In the genomic region with DNA sequence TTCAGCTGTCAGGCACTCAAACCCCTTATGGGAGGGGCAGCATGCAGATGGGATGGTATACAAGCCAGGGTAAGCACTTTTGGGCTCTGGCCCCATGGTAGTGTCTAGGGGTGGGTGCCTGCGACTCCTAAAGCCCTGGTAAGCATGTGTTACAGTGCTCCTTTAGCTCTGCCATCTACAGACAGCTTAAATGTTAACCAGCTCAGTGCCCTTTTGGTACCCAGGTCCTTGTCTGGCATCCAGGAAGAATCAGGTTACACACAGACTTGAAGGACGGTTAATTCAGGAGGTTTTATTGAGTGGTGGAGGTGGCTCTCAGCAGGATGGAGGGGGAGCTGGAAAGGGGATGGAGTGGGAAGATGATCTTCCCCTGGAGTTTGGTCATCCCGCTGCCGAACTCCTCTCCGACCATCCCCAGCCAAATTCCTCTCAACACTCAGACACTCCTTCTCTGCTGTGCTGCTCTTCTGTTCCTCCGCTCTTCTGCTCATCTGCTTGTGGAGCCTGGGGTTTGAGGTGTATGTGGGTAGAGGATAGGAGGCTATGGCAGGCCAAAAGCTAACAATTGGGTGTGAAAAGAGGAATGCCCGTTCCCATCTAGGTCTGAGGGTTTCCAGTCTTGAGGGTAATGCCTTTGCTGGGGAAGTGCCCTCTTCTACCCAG, we compare ENCODE assay signal across 22 cellular contexts.
"Had no signal": no experiment of that assay in that cellular context is flagged by ENCODE, and none has a peak within 500 bp of the region (broad histone marks: within the 10 kb centered on the region; RNA-seq: fewer than 3 reads in every experiment).

No MANE protein-coding gene starts in this region.

- H3K36me3 Mint-ChIP-seq: stimulated activated effector memory CD8-positive, alpha-beta T cell treated with anti-CD3 and anti-CD28 coated beads, Interleukin-12 subunit alpha, Interleukin-12 subunit beta, amount 100 ng/mL, for 72 hours; type B pancreatic cell had no signal

- DNase-seq: islet precursor cell; left ventricle myocardium superior; lower lobe of right lung; mammary epithelial cell; mesenchymal stem cell; naive thymus-derived CD8-positive, alpha-beta T cell; nucleus accumbens; pancreas; posterior cingulate gyrus; retina; right cardiac atrium; sigmoid colon; small intestine; spleen; stimulated activated CD4-positive, alpha-beta T cell treated with anti-CD3 and anti-CD28 coated beads, Interleukin-4, amount 100 ng/mL, for 24 hours; stimulated activated naive CD4-positive, alpha-beta T cell; uterus had no signal

- ATAC-seq: left ventricle myocardium superior; lower lobe of right lung; naive thymus-derived CD8-positive, alpha-beta T cell; pancreas; right cardiac atrium; stimulated activated effector memory CD8-positive, alpha-beta T cell treated with anti-CD3 and anti-CD28 coated beads, Interleukin-12 subunit alpha, Interleukin-12 subunit beta, amount 100 ng/mL, for 72 hours had no signal

- H3K9me3 Mint-ChIP-seq: stimulated activated naive CD8-positive, alpha-beta T cell treated with anti-CD3 and anti-CD28 coated beads, Interleukin-15, Interleukin-2, amounts not matched to agents 100 ng/mL and 50 ng/mL, for 24 hours had no signal

- H3K27ac Mint-ChIP-seq: nephron; stimulated activated effector memory CD8-positive, alpha-beta T cell treated with anti-CD3 and anti-CD28 coated beads, Interleukin-12 subunit alpha, Interleukin-12 subunit beta, amount 100 ng/mL, for 72 hours; stimulated activated naive CD8-positive, alpha-beta T cell treated with anti-CD3 and anti-CD28 coated beads, Interleukin-15, Interleukin-2, amounts not matched to agents 100 ng/mL and 50 ng/mL, for 24 hours; type B pancreatic cell had no signal

- H3K4me1 Mint-ChIP-seq: naive thymus-derived CD8-positive, alpha-beta T cell; nephron; neural crest cell; stimulated activated effector memory CD8-positive, alpha-beta T cell treated with anti-CD3 and anti-CD28 coated beads, Interleukin-12 subunit alpha, Interleukin-12 subunit beta, amount 100 ng/mL, for 72 hours had no signal

- H3K27me3 Mint-ChIP-seq: stimulated activated naive CD8-positive, alpha-beta T cell treated with anti-CD3 and anti-CD28 coated beads, Interleukin-15, Interleukin-2, amounts not matched to agents 100 ng/mL and 50 ng/mL, for 24 hours had no signal

- H3K4me3 Mint-ChIP-seq: naive thymus-derived CD8-positive, alpha-beta T cell; nephron; neural crest cell; stimulated activated effector memory CD8-positive, alpha-beta T cell treated with anti-CD3 and anti-CD28 coated beads, Interleukin-12 subunit alpha, Interleukin-12 subunit beta, amount 100 ng/mL, for 72 hours; stimulated activated naive CD8-positive, alpha-beta T cell treated with anti-CD3 and anti-CD28 coated beads, Interleukin-15, Interleukin-2, amounts not matched to agents 100 ng/mL and 50 ng/mL, for 24 hours; type B pancreatic cell had no signal
